ENCODE assay signal across 8 cellular contexts in genomic region chr1:226185153-226186036, GRCh38. TPM values are rescaled to one million over a fixed set of nuclear protein-coding genes. Genes with fewer than 3 reads are reported as not detected.
DNase-seq lines count a peak whose midpoint lies in the region; ATAC-seq, FAIRE-seq and TF ChIP-seq lines count a peak whose summit lies in the region.

No MANE protein-coding gene starts in this region.

- H4K8ac ChIP-seq in H9 (replicated peaks; ENCODE audit: insufficient read length, low read depth, low read length) = no peak overlapping the region

- no peak for ATAC-seq in HG03442 (IDR thresholded peaks at IDR 0.05; ENCODE audit: unreplicated experiment)

- H4K91ac ChIP-seq in H9 (ENCODE audit: insufficient read length, low read depth, low read length) = no peak overlapping the region

- H3K9ac ChIP-seq in H9 (ENCODE audit: extremely low read depth, insufficient read length, low read length) (no peak overlapping the region), keratinocyte (ENCODE audit: control insufficient read depth, extremely low read depth, insufficient read depth, low read length) (peak overlapping the region; percentile 85)

- H3K9me1 ChIP-seq in keratinocyte (ENCODE audit: control insufficient read depth, extremely low read depth, insufficient read depth, low read length) = peaks cover 2% of the 10 kb centered on the region

- no peak overlapping the region for H3K18ac ChIP-seq in H9 (ENCODE audit: insufficient read length, low read depth, low read length)

- no peaks in the 10 kb centered on the region for H3K9me3 ChIP-seq in H9 (ENCODE audit: control insufficient read depth, low read depth, low read length)
- H3K9me3 ChIP-seq in keratinocyte (ENCODE audit: control insufficient read depth, low read depth, low read length) = no peaks in the 10 kb centered on the region
- no peaks in the 10 kb centered on the region for H3K9me3 ChIP-seq in testis

- H2BK5ac ChIP-seq in H9 (ENCODE audit: insufficient read length, low read length) = no peak overlapping the region

- no peaks in the 10 kb centered on the region for H3K27me3 Mint-ChIP-seq in H9 (ENCODE audit: low read depth)
- no peaks in the 10 kb centered on the region for H3K27me3 Mint-ChIP-seq in activated naive CD8-positive, alpha-beta T cell

- H3K4me1 Mint-ChIP-seq in H9 = peaks cover 24 to 27% of the 10 kb centered on the region in 2 experiments
- peaks cover 43% of the 10 kb centered on the region for H3K4me1 Mint-ChIP-seq in activated naive CD8-positive, alpha-beta T cell (ENCODE audit: low read depth)

- H3K79me1 ChIP-seq in H9 (ENCODE audit: insufficient read depth, low read depth, low read length, poor library complexity, severe bottlenecking) = peaks cover 8% of the 10 kb centered on the region

- intact Hi-C loops in testis (cut with DNase I; ENCODE audit: low total_unique reads) = no loop called here

- H2BK20ac ChIP-seq in H9 (ENCODE audit: low read depth, low read length, poor library complexity, severe bottlenecking) = no peak overlapping the region

- peak overlapping the region; percentile 82 for H3K27ac ChIP-seq in 22Rv1
- H3K27ac ChIP-seq in H9 (ENCODE audit: insufficient read length, low read depth, low read length) = no peak overlapping the region
- peak overlapping the region; percentile 56 for H3K27ac ChIP-seq in keratinocyte (ENCODE audit: control insufficient read depth, insufficient read depth, low read length)
- peak overlapping the region; percentile 92 to 96 for H3K27ac ChIP-seq in testis

- H2BK12ac ChIP-seq in H9 (ENCODE audit: insufficient read length, low read depth, low read length) = no peak overlapping the region

- FAIRE-seq in keratinocyte (lab: Jason Lieb, UNC) = no peak

- peaks cover 6% of the 10 kb centered on the region for H3K23me2 ChIP-seq in H9 (ENCODE audit: insufficient read length, low read depth, low read length, poor library complexity, severe bottlenecking)

- TF ChIP-seq CTCF in 22Rv1 (IDR thresholded peaks at IDR 0.05) (no peak), H9 (conservative IDR thresholded peaks at IDR 0.05) (no peak), keratinocyte (optimal IDR thresholded peaks at IDR 0.05 in 1 of 3, IDR thresholded peaks at IDR 0.05 in 1 of 3, conservative IDR thresholded peaks at IDR 0.05 in 1 of 3; ENCODE audit: extremely low read depth in 1 of 3, insufficient read depth in 2 of 3, low read length in 3 of 3) (no peak), testis (IDR thresholded peaks at IDR 0.05) (no peak)

- DNase-seq in H9 (no peak), keratinocyte (ENCODE audit: low read depth, low spot score) (no peak), testis (no peak), islet precursor cell (no peak), NCI-H1694 treated with DMSO at 0.1 percent for 48 hours (lab: John Stamatoyannopoulos, UW) (no peak)

- H2BK15ac ChIP-seq in H9 (ENCODE audit: low read depth, low read length) = no peak overlapping the region

- H3K27me3 ChIP-seq in H9 (ENCODE audit: insufficient read depth, low read length) (no peaks in the 10 kb centered on the region), keratinocyte (ENCODE audit: control insufficient read depth, extremely low read depth, insufficient read depth, low read length) (no peaks in the 10 kb centered on the region), testis (no peaks in the 10 kb centered on the region)

- H3K4me1 ChIP-seq in H9 (ENCODE audit: insufficient read depth, low read length) (no peaks in the 10 kb centered on the region; the same call in 1 of the 2 replicates), keratinocyte (ENCODE audit: control insufficient read depth, extremely low read depth, insufficient read depth, low read length) (peaks cover 28% of the 10 kb centered on the region), testis (peaks cover 32% of the 10 kb centered on the region)

- no peaks in the 10 kb centered on the region for H3K36me3 ChIP-seq in keratinocyte (ENCODE audit: control insufficient read depth in 2 of 2, extremely low read depth in 1 of 2, insufficient read depth in 2 of 2, low read length in 2 of 2)
- H3K36me3 ChIP-seq in testis (ENCODE audit: low read depth, missing control alignments) = no peaks in the 10 kb centered on the region

- no CpG with 5 or more reads among the region's 13 CpGs for WGBS in H9 (ENCODE audit: extremely low coverage, insufficient read length, low lambda C conversion rate)
- 4 to 7% methylated on average over 13 of the region's 13 CpGs for WGBS in testis, 2 donors

- dilution Hi-C loops in keratinocyte (cut with MboI; ENCODE audit: extremely low pct_ligation_motif_present, low sequenced_read_pairs) = no loop called here

- H3K23ac ChIP-seq in H9 (ENCODE audit: insufficient read length, low read depth, low read length) = no peak overlapping the region

- H4K20me1 ChIP-seq in H9 (ENCODE audit: control insufficient read depth, insufficient read depth, insufficient read length) (no peaks in the 10 kb centered on the region), keratinocyte (ENCODE audit: control insufficient read depth, extremely low read depth, insufficient read depth, low read length) (peaks cover 5% of the 10 kb centered on the region)

- no peak overlapping the region for H3T11ph ChIP-seq in H9 (ENCODE audit: low read length)

- H3K9me3 Mint-ChIP-seq in H9 = no peaks in the 10 kb centered on the region
- no peaks in the 10 kb centered on the region for H3K9me3 Mint-ChIP-seq in activated naive CD8-positive, alpha-beta T cell (ENCODE audit: low read depth)

- no peak overlapping the region for H4K5ac ChIP-seq in H9 (ENCODE audit: insufficient read length, low read depth, low read length)

- H2BK120ac ChIP-seq in H9 (ENCODE audit: low read depth, low read length, poor library complexity, severe bottlenecking) = no peak overlapping the region

- no peak overlapping the region for H3K56ac ChIP-seq in H9 (ENCODE audit: insufficient read length, low read depth, low read length)

- H2AFZ ChIP-seq in H9 (ENCODE audit: low read length) = no peak overlapping the region
- no peak overlapping the region for H2AFZ ChIP-seq in keratinocyte (ENCODE audit: control insufficient read depth, low read length)

- H3K4me2 ChIP-seq in H9 (ENCODE audit: insufficient read depth, insufficient read length, low read length) (peak overlapping the region; percentile 72), keratinocyte (ENCODE audit: control insufficient read depth, extremely low read depth, insufficient read depth, low read depth, low read length) (peak overlapping the region; percentile 100)

- H3K79me2 ChIP-seq in H9 (ENCODE audit: insufficient read depth, low read length) (peaks cover 11% of the 10 kb centered on the region; the same call in 1 of the 2 replicates), keratinocyte (ENCODE audit: control insufficient read depth, insufficient read depth, low read length) (peaks cover 60% of the 10 kb centered on the region)

- no peak overlapping the region for H3K14ac ChIP-seq in H9 (ENCODE audit: insufficient read depth, low read length)

- no peak overlapping the region for H3K4ac ChIP-seq in H9 (ENCODE audit: low read depth, low read length)

- H3K4me3 Mint-ChIP-seq in H9 = peak overlapping the region; percentile 88 to 91
- peak overlapping the region; percentile 97 for H3K4me3 Mint-ChIP-seq in activated naive CD8-positive, alpha-beta T cell

- peaks cover 4 to 14% (median 13%) of the 10 kb centered on the region in 3 experiments; a peak in 5 of 7 replicates for H3K36me3 Mint-ChIP-seq in H9 (ENCODE audit: insufficient read depth in 1 of 3, low read depth in 3 of 3)
- H3K36me3 Mint-ChIP-seq in activated naive CD8-positive, alpha-beta T cell = peaks cover 8% of the 10 kb centered on the region

- H3K4me3 ChIP-seq in keratinocyte (ENCODE audit: control insufficient read depth in 2 of 3, extremely low read depth in 1 of 3, insufficient read depth in 2 of 3, low read depth in 1 of 3, low read length in 3 of 3) (peak overlapping the region; percentile 75 to 91 (median 78)), testis (peak overlapping the region; percentile 92 to 93)

- H2AK5ac ChIP-seq in H9 (ENCODE audit: insufficient read length, low read length) = no peak overlapping the region

- no peak for TF ChIP-seq POLR2A in testis (IDR thresholded peaks at IDR 0.05)

- H3K27ac Mint-ChIP-seq in H9 = peak overlapping the region; percentile 59 to 89 (median 75); a peak in 2 of 7 replicates
- peak overlapping the region; percentile 91 for H3K27ac Mint-ChIP-seq in activated naive CD8-positive, alpha-beta T cell

RNA-seq across cellular contexts. Expression of gene ACBD3, which starts 1.1 kb away (rescaled TPM):
- 30.6 and 30.8 TPM in 2 replicates for total RNA-seq in H9 (2021)
- 32.0 to 43.1 TPM (median 39.1 TPM) in 3 replicates for polyA plus RNA-seq in keratinocyte
- 69.1 TPM for polyA plus RNA-seq in keratinocyte (2011; ENCODE audit: low read depth)
- polyA plus RNA-seq in keratinocyte (2011; cell fraction: cytosol; rRNA removed) = 28.5 and 44.6 TPM in 2 replicates
- 33.4 and 47.8 TPM in 2 replicates for polyA plus RNA-seq in keratinocyte (2011; cell fraction: nucleus; rRNA removed)
- 32.1 and 35.1 TPM in 2 replicates for polyA plus RNA-seq in keratinocyte (2012; ENCODE audit: low replicate concordance)
- polyA minus RNA-seq in keratinocyte = 8.4 to 30.0 TPM (median 18.0 TPM) in 3 replicates
- 33.6 TPM for polyA minus RNA-seq in keratinocyte (2011; cell fraction: cytosol; rRNA and poly(A)+ RNA removed)
- polyA minus RNA-seq in keratinocyte (2011; cell fraction: nucleus; rRNA and poly(A)+ RNA removed) = 22.4 and 37.9 TPM in 2 replicates
- 10 to 100 TPM; 50.6 to 57.9 TPM for total RNA-seq in testis
- 32.9 TPM for polyA plus RNA-seq in testis (ENCODE audit: insufficient read depth, low read depth, low replicate concordance)

RNA-seq across cellular contexts. Expression of gene MIXL1, which starts 38.1 kb away (rescaled TPM):
- total RNA-seq in H9 (2021) = 4.7 and 4.9 TPM in 2 replicates
- not detected in 3 replicates for polyA plus RNA-seq in keratinocyte
- not detected for polyA plus RNA-seq in keratinocyte (2011; ENCODE audit: low read depth)
- polyA plus RNA-seq in keratinocyte (2011; cell fraction: cytosol; rRNA removed) = 0.13 TPM in 1 of 2 replicates, not detected in the other
- polyA plus RNA-seq in keratinocyte (2011; cell fraction: nucleus; rRNA removed) = not detected in 2 replicates
- not detected in 2 replicates for polyA plus RNA-seq in keratinocyte (2012; ENCODE audit: low replicate concordance)
- polyA minus RNA-seq in keratinocyte = not detected in 3 replicates
- not detected for polyA minus RNA-seq in keratinocyte (2011; cell fraction: cytosol; rRNA and poly(A)+ RNA removed)
- polyA minus RNA-seq in keratinocyte (2011; cell fraction: nucleus; rRNA and poly(A)+ RNA removed) = not detected in 2 replicates
- total RNA-seq in testis = under 1 TPM; 0.39 to 0.68 TPM
- 0.66 TPM for polyA plus RNA-seq in testis (ENCODE audit: insufficient read depth, low read depth, low replicate concordance)
